Comparison of ENCODE assay signal across 8 cellular contexts in genomic region chr18:9335255-9336045, GRCh38. TPM values are rescaled to one million over a fixed set of nuclear protein-coding genes. Genes with fewer than 3 reads are reported as not detected.
DNase-seq lines count a peak whose midpoint lies in the region; ATAC-seq and TF ChIP-seq lines count a peak whose summit lies in the region.

No MANE protein-coding gene starts in this region.

- intact Hi-C loops in cardiac septum (cut with DNase I), result loop anchor here (10.0 kb wide), 2 partner anchors 139 to 231 kb away; partner anchors contain the start of genes NDUFV2 and RALBP1
- intact Hi-C loops in psoas muscle (cut with DNase I), result loop anchor here in 1 of 2 donors (5.0 to 10.0 kb wide), 2 partner anchors 142 to 261 kb away; partner anchors contain the start of gene RALBP1

- no peak for DNase-seq in right atrium auricular region (ENCODE audit: low spot score)
- DNase-seq in cardiac septum (ENCODE audit: low spot score), result no peak
- DNase-seq in SJSA1 (ENCODE audit: low read depth in 1 of 2, low spot score in 2 of 2), result no peak
- peak; percentile 37 for DNase-seq in fibroblast of mammary gland (ENCODE audit: low read depth)
- DNase-seq in psoas muscle, result no peak
- DNase-seq in HuH-7.5 (ENCODE audit: low spot score), result no peak
- no peak for DNase-seq in HEK293T (ENCODE audit: extremely low spot score)
- no peak for DNase-seq in DMS153 (lab: John Stamatoyannopoulos, UW)

- ATAC-seq in psoas muscle, result no peak

- POLR2A ChIA-PET in HEK293T (lab: Yijun Ruan, JAX), result interaction anchor here (1.1 to 1.3 kb wide), 3 partner anchors 15 to 198 kb away, joined by 3 to 4 read pairs (median 3); no protein-coding TSS in a partner anchor

- H3K4me3 ChIP-seq in right atrium auricular region (peak overlapping the region; percentile 73 to 82), SJSA1 (peak overlapping the region; percentile 90), fibroblast of mammary gland (ENCODE audit: control insufficient read depth, low read depth, low read length) (peak overlapping the region; percentile 48), psoas muscle (peak overlapping the region; percentile 91)

- no peaks in the 10 kb centered on the region for H3K9me3 ChIP-seq in right atrium auricular region
- H3K9me3 ChIP-seq in SJSA1 (replicated peaks), result no peaks in the 10 kb centered on the region
- H3K9me3 ChIP-seq in psoas muscle, result no peaks in the 10 kb centered on the region

- peaks cover 0 to 7% of the 10 kb centered on the region in 2 donors for H3K4me1 ChIP-seq in right atrium auricular region
- H3K4me1 ChIP-seq in SJSA1 (replicated peaks), result peaks cover 24% of the 10 kb centered on the region
- H3K4me1 ChIP-seq in psoas muscle, result peaks cover 11% of the 10 kb centered on the region

- CTCF ChIA-PET in HEK293T (lab: Yijun Ruan, JAX), result no interaction called here

- H3K27me3 ChIP-seq in right atrium auricular region, result no peaks in the 10 kb centered on the region
- H3K27me3 ChIP-seq in SJSA1 (replicated peaks), result no peaks in the 10 kb centered on the region
- H3K27me3 ChIP-seq in psoas muscle (ENCODE audit: insufficient read depth in 3 of 3, low read length in 2 of 3), result no peaks in the 10 kb centered on the region

- TF ChIP-seq CTCF in right atrium auricular region (IDR thresholded peaks at IDR 0.05) (no peak), fibroblast of mammary gland (conservative IDR thresholded peaks at IDR 0.05; ENCODE audit: control insufficient read depth, insufficient read depth, low read depth, low read length) (no peak), psoas muscle (IDR thresholded peaks at IDR 0.05) (no peak)

- H3K36me3 ChIP-seq in right atrium auricular region (peaks cover 13% of the 10 kb centered on the region), SJSA1 (peaks cover 39% of the 10 kb centered on the region), psoas muscle (ENCODE audit: insufficient read depth in 1 of 2, low read depth in 1 of 2) (peaks cover 0 to 30% of the 10 kb centered on the region in 2 donors)

- WGBS in psoas muscle, 3 donors, result 12 to 15% (median 12%) methylated on average over 21 of the region's 21 CpGs

- H3K27ac ChIP-seq in right atrium auricular region (peak overlapping the region; percentile 83 to 87), SJSA1 (peak overlapping the region; percentile 68), psoas muscle (peak overlapping the region; percentile 80)

TF ChIP-seq in HEK293T, 16 proteins besides CTCF, POLR2A, EP300 and RAD21:
- TF ChIP-seq SUZ12 (IDR thresholded peaks at IDR 0.05), result no peak
- no peak for TF ChIP-seq FOXK2 (IDR thresholded peaks at IDR 0.05)
- TF ChIP-seq HDGF (IDR thresholded peaks at IDR 0.05; ENCODE audit: borderline replicate concordance), result no peak
- no peak for TF ChIP-seq ELF4 (IDR thresholded peaks at IDR 0.05)
- TF ChIP-seq FOXA1 (IDR thresholded peaks at IDR 0.05), result no peak
- no peak for TF ChIP-seq BHLHE40 (IDR thresholded peaks at IDR 0.05; ENCODE audit: borderline replicate concordance)
- no peak for TF ChIP-seq FOXM1 (IDR thresholded peaks at IDR 0.05; ENCODE audit: borderline replicate concordance)
- TF ChIP-seq ARNT (IDR thresholded peaks at IDR 0.05), result no peak
- TF ChIP-seq TARDBP (IDR thresholded peaks at IDR 0.05), result no peak
- TF ChIP-seq PKNOX1 (IDR thresholded peaks at IDR 0.05), result no peak
- no peak for TF ChIP-seq LEF1 (IDR thresholded peaks at IDR 0.05; ENCODE audit: borderline replicate concordance)

RNA-seq across cellular contexts. Expression of gene TWSG1, which starts 0.9 kb away (rescaled TPM):
- total RNA-seq in right atrium auricular region (10 to 100 TPM; 14.7 to 16.6 TPM), cardiac septum (19.2 TPM), psoas muscle (1 to 10 TPM; 6.2 to 8.5 (median 7.7) TPM)
- total RNA-seq in SJSA1 (2014; rRNA removed; shearing (Covaris generic)), result 110 and 153 TPM in 2 replicates
- polyA plus RNA-seq in psoas muscle, result 1 to 10 TPM; 3.6 to 7.0 (median 3.9) TPM
